13 cellular contexts compared by ENCODE assay signal in genomic region chr1:232509570-232509969, GRCh38.
DNase-seq lines count a peak whose midpoint lies in the region; ATAC-seq and TF ChIP-seq lines count a peak whose summit lies in the region.
"Had no signal": no experiment of that assay in that cellular context is flagged by ENCODE, and none has a peak within 500 bp of the region (broad histone marks: within the 10 kb centered on the region; RNA-seq: fewer than 3 reads in every experiment).

No MANE protein-coding gene starts in this region.

- no peak for ATAC-seq in GM21717 (IDR thresholded peaks at IDR 0.05; ENCODE audit: unreplicated experiment)
- no peak for ATAC-seq in GM21423 (IDR thresholded peaks at IDR 0.05; ENCODE audit: unreplicated experiment)
- ATAC-seq: foreskin keratinocyte had no signal

- H3K4me1 Mint-ChIP-seq in MCF 10A (ENCODE audit: insufficient read depth, unreplicated experiment) (peaks cover 40% of the 10 kb centered on the region), type B pancreatic cell (ENCODE audit: unreplicated experiment) (peaks cover 36% of the 10 kb centered on the region)
- H3K4me1 Mint-ChIP-seq: activated naive CD4-positive, alpha-beta T cell treated with anti-CD3 and anti-CD28 coated beads, Interleukin-2, amount 10 ng/mL, durations not matched to agents 7 days and 5 days had no signal

- H3K4me2 ChIP-seq in fibroblast of lung (ENCODE audit: extremely low read depth, insufficient read depth, low read length) = no peak overlapping the region

- H3K27me3 Mint-ChIP-seq in MCF 10A (ENCODE audit: insufficient read depth, unreplicated experiment) (no peaks in the 10 kb centered on the region), type B pancreatic cell (no peaks in the 10 kb centered on the region)

- H3K27ac ChIP-seq in breast epithelium (no peak overlapping the region), fibroblast of lung (ENCODE audit: insufficient read depth, low read length) (no peak overlapping the region), muscle layer of colon (ENCODE audit: low read depth, low read length) (peak overlapping the region; percentile 0)
- H3K27ac ChIP-seq: foreskin keratinocyte had no signal

- peak; percentile 74 for DNase-seq in MCF 10A (ENCODE audit: unreplicated experiment)
- no peak for DNase-seq in breast epithelium (ENCODE audit: low spot score in 2 of 2)
- DNase-seq in fibroblast of lung (ENCODE audit: low read depth in 2 of 2) = peak; percentile 19 to 40
- no peak for DNase-seq in type B pancreatic cell (ENCODE audit: extremely low spot score, unreplicated experiment)
- no peak for DNase-seq in inferior parietal cortex (ENCODE audit: extremely low spot score)
- DNase-seq: activated naive CD4-positive, alpha-beta T cell treated with anti-CD3 and anti-CD28 coated beads, Interleukin-2, amount 10 ng/mL, durations not matched to agents 7 days and 5 days; Kasumi-1; NCI-H187; NCI-H774 had no signal

- H3K4me3 Mint-ChIP-seq in MCF 10A (ENCODE audit: unreplicated experiment) (no peak overlapping the region), type B pancreatic cell (no peak overlapping the region)
- H3K4me3 Mint-ChIP-seq: activated naive CD4-positive, alpha-beta T cell treated with anti-CD3 and anti-CD28 coated beads, Interleukin-2, amount 10 ng/mL, durations not matched to agents 7 days and 5 days had no signal

- POLR2A ChIA-PET in MCF 10A (lab: Yijun Ruan, JAX) = interaction anchor here (0.6 to 5.5 kb wide), 11 partner anchors 20 to 642 kb away, joined by 3 to 43 read pairs (median 4); no protein-coding TSS in a partner anchor

- H3K27ac Mint-ChIP-seq in MCF 10A (ENCODE audit: low read depth, unreplicated experiment) (peak overlapping the region; percentile 70), type B pancreatic cell (peak overlapping the region; percentile 73)
- H3K27ac Mint-ChIP-seq: activated naive CD4-positive, alpha-beta T cell treated with anti-CD3 and anti-CD28 coated beads, Interleukin-2, amount 10 ng/mL, durations not matched to agents 7 days and 5 days had no signal

- H3K9me3 Mint-ChIP-seq in MCF 10A (ENCODE audit: unreplicated experiment) (no peaks in the 10 kb centered on the region), type B pancreatic cell (no peaks in the 10 kb centered on the region)
- H3K9me3 Mint-ChIP-seq: activated naive CD4-positive, alpha-beta T cell treated with anti-CD3 and anti-CD28 coated beads, Interleukin-2, amount 10 ng/mL, durations not matched to agents 7 days and 5 days had no signal

- H3K79me2 ChIP-seq in fibroblast of lung (ENCODE audit: control insufficient read depth, insufficient read depth, low read length) = no peaks in the 10 kb centered on the region

- H3K36me3 Mint-ChIP-seq in MCF 10A (ENCODE audit: insufficient read depth, unreplicated experiment) = peaks cover 8% of the 10 kb centered on the region
- peaks cover 21% of the 10 kb centered on the region for H3K36me3 Mint-ChIP-seq in type B pancreatic cell
- H3K36me3 Mint-ChIP-seq: activated naive CD4-positive, alpha-beta T cell treated with anti-CD3 and anti-CD28 coated beads, Interleukin-2, amount 10 ng/mL, durations not matched to agents 7 days and 5 days had no signal

- no peaks in the 10 kb centered on the region for H3K4me1 ChIP-seq in breast epithelium
- no peaks in the 10 kb centered on the region for H3K4me1 ChIP-seq in fibroblast of lung (ENCODE audit: control insufficient read depth, extremely low read depth, insufficient read depth, low read length)
- H3K4me1 ChIP-seq in muscle layer of colon (ENCODE audit: insufficient read depth, low read length) = peaks cover 26% of the 10 kb centered on the region

- H3K9ac ChIP-seq in fibroblast of lung (ENCODE audit: insufficient read depth, low read length) (no peak overlapping the region), muscle layer of colon (ENCODE audit: low read length) (no peak overlapping the region)

- intact Hi-C loops in MCF 10A (cut with micrococcal nuclease) = no loop called here
- intact Hi-C loops in breast epithelium (cut with DNase I; ENCODE audit: low total_unique reads) = no loop called here

- TF ChIP-seq POLR2A in breast epithelium (IDR thresholded peaks at IDR 0.05) = no peak

- H3K9me3 ChIP-seq in breast epithelium (no peaks in the 10 kb centered on the region), fibroblast of lung (ENCODE audit: control insufficient read depth, insufficient read depth, low read depth, low read length) (no peaks in the 10 kb centered on the region), muscle layer of colon (ENCODE audit: low read length) (no peaks in the 10 kb centered on the region)

- H3K27me3 ChIP-seq in breast epithelium (no peaks in the 10 kb centered on the region), fibroblast of lung (ENCODE audit: control insufficient read depth, insufficient read depth, low read length) (no peaks in the 10 kb centered on the region), muscle layer of colon (ENCODE audit: control insufficient read depth in 1 of 2, insufficient read depth in 2 of 2, low read length in 2 of 2) (no peaks in the 10 kb centered on the region)
- H3K27me3 ChIP-seq: foreskin keratinocyte had no signal

- H2AFZ ChIP-seq in fibroblast of lung (ENCODE audit: low read length) = no peak overlapping the region

- CTCF ChIA-PET in MCF 10A (lab: Yijun Ruan, JAX) = interaction anchor here (0.6 to 3.0 kb wide), 7 partner anchors 11 to 752 kb away, joined by 3 to 16 read pairs (median 4); no protein-coding TSS in a partner anchor

- no peak overlapping the region for H3K4me3 ChIP-seq in breast epithelium
- H3K4me3 ChIP-seq in fibroblast of lung (replicated peaks in 1 of 4; ENCODE audit: control extremely low read depth in 1 of 4, insufficient read depth in 1 of 4, low read depth in 3 of 4, low read length in 4 of 4) = no peak overlapping the region
- peak overlapping the region in 1 of 2 donors; percentile 17 for H3K4me3 ChIP-seq in muscle layer of colon (ENCODE audit: low read depth in 1 of 2, low read length in 2 of 2)

- no peak for TF ChIP-seq CTCF in MCF 10A (IDR thresholded peaks at IDR 0.05; ENCODE audit: unreplicated experiment)
- TF ChIP-seq CTCF in breast epithelium (IDR thresholded peaks at IDR 0.05) = no peak
- no peak for TF ChIP-seq CTCF in fibroblast of lung (conservative IDR thresholded peaks at IDR 0.05 in 1 of 2, IDR thresholded peaks at IDR 0.05 in 1 of 2; ENCODE audit: low read depth in 1 of 2, low read length in 2 of 2)
- no peak for TF ChIP-seq CTCF in type B pancreatic cell (conservative IDR thresholded peaks at IDR 0.05)

- BruUV-seq in MCF 10A (replicated peaks; lab: Mats Ljungman, UMichigan) = no TSS peak

- no peaks in the 10 kb centered on the region for H4K20me1 ChIP-seq in fibroblast of lung (ENCODE audit: control insufficient read depth, extremely low read depth, insufficient read depth, low read length)

- H3K36me3 ChIP-seq in breast epithelium = no peaks in the 10 kb centered on the region
- H3K36me3 ChIP-seq in fibroblast of lung (ENCODE audit: control insufficient read depth, insufficient read depth, low read length) = no peaks in the 10 kb centered on the region
- no peaks in the 10 kb centered on the region for H3K36me3 ChIP-seq in muscle layer of colon (ENCODE audit: insufficient read depth, low read length)

Comparison
In these comparisons a context has a peak if more than half of its experiments do, and no peak if none do; other contexts are left out.
1. DNase-seq: peak in MCF 10A (single experiment) and fibroblast of lung (2 of 2); none in breast epithelium (0 of 2), type B pancreatic cell (single experiment) and inferior parietal cortex (single experiment).